In the genomic region with DNA sequence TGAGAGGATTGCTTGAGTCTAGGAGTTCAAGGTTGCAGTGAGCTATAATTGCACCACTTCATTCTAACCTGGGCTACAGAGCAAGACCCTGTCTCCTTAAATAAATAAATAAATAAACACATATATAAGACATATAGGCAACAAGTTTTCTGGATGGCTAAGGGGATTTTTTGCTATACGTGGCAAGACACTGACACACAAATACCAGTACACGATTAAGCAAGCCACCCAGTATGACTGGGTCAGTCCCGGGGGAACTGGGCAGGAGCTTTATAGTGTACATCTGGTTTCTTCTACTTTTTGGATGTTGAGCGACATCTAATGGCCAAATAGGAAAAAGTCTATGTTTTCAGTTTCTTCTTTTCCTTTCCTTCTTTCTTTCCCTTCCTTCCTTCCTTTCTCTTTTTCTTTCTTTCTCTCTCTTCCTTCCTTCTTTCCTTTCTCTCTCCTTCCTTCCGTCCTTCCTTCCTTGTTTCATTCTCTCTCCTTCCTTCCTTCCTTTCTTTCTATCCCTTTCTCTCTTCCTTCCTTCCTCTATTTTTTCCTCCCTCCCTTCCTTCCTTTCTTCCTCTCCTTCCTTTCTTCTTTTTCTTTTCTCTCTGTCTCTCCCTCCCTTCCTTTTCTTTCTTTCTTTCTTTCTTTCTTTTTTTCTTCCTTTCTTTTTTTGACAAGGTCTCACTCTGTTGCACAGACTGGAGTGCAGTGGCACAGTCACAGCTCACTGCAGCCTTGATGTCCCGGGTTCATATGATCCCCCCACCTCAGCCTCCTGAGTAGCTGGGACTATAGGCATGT, we compare ENCODE assay signal across 9 cellular contexts. TPM values are rescaled to one million over a fixed set of nuclear protein-coding genes. Genes with fewer than 3 reads are reported as not detected.
DNase-seq lines count a peak whose midpoint lies in the region; ATAC-seq, FAIRE-seq and TF ChIP-seq lines count a peak whose summit lies in the region.
"Had no signal": no experiment of that assay in that cellular context is flagged by ENCODE, and none has a peak within 500 bp of the region (broad histone marks: within the 10 kb centered on the region; RNA-seq: fewer than 3 reads in every experiment).

No MANE protein-coding gene starts in this region.

- FAIRE-seq in urothelium cell line (lab: Jason Lieb, UNC): no peak

- H3K4me3 Mint-ChIP-seq in naive B cell: peak overlapping the region in 2 of 8 donors; percentile 15 to 64
- H3K4me3 Mint-ChIP-seq: activated naive CD8-positive, alpha-beta T cell had no signal

- peak overlapping the region; percentile 32 for H3K4me3 ChIP-seq in epithelial cell of proximal tubule (ENCODE audit: low read depth, low read length)

- TF ChIP-seq CTCF in epithelial cell of proximal tubule (conservative IDR thresholded peaks at IDR 0.05; ENCODE audit: low read depth, low read length): peak; percentile 68

- peaks cover 0 to 5% (median 5%) of the 10 kb centered on the region in 3 donors for H3K27me3 Mint-ChIP-seq in naive B cell
- H3K27me3 Mint-ChIP-seq: activated naive CD8-positive, alpha-beta T cell had no signal

- peak; percentile 36 for DNase-seq in DMS 273 treated with DMSO at 0.1 percent for 48 hours (lab: John Stamatoyannopoulos, UW)
- DNase-seq in NCI-H2227 treated with DMSO at 0.1 percent for 48 hours (lab: John Stamatoyannopoulos, UW): peak; percentile 39
- peak; percentile 48 to 64 for DNase-seq in activated CD4-positive, alpha-beta T cell treated with anti-CD3 and anti-CD28 coated beads, Interleukin-2, amount 50 U/mL, for 48 hours
- DNase-seq in epithelial cell of proximal tubule (ENCODE audit: low read depth): no peak
- DNase-seq in naive B cell: peak; percentile 38
- DNase-seq in urothelium cell line (ENCODE audit: low spot score): peak; percentile 48

- no peaks in the 10 kb centered on the region for H3K36me3 Mint-ChIP-seq in naive B cell
- H3K36me3 Mint-ChIP-seq: activated naive CD8-positive, alpha-beta T cell had no signal

- ATAC-seq in GM19372 (IDR thresholded peaks at IDR 0.05; ENCODE audit: low read depth, unreplicated experiment) (peak; percentile 99), HG03175 (IDR thresholded peaks at IDR 0.05; ENCODE audit: unreplicated experiment) (peak; percentile 99), naive B cell (ENCODE audit: low read depth in 2 of 2) (peak; percentile 40 to 69)

- peak overlapping the region in 3 of 6 donors; percentile 33 to 83 (median 54) for H3K27ac Mint-ChIP-seq in naive B cell
- H3K27ac Mint-ChIP-seq: activated naive CD8-positive, alpha-beta T cell had no signal

- H3K4me1 Mint-ChIP-seq in naive B cell: peaks cover 7 to 11% (median 8%) of the 10 kb centered on the region in 3 donors

- H3K9me3 Mint-ChIP-seq in naive B cell: no peaks in the 10 kb centered on the region

RNA-seq across cellular contexts. Expression of gene PLIN2, which starts 47.0 kb away (rescaled TPM):
- total RNA-seq in epithelial cell of proximal tubule: 72.1 and 105 TPM in 2 replicates
- polyA plus RNA-seq in naive B cell (ENCODE audit: low read depth in 6 of 6): 10 to 100 TPM; 14.9 to 25.7 (median 20.8) TPM

RNA-seq across cellular contexts. Expression of gene DENND4C, which starts 56.2 kb away (rescaled TPM):
- 31.4 and 32.4 TPM in 2 replicates for total RNA-seq in epithelial cell of proximal tubule
- 10 to 100 TPM; 12.1 to 27.8 (median 21.7) TPM for polyA plus RNA-seq in naive B cell (ENCODE audit: low read depth in 6 of 6)
